8 cellular contexts compared by ENCODE assay signal in genomic region chr6:18122128-18123093, GRCh38. TPM values are rescaled to one million over a fixed set of nuclear protein-coding genes. Genes with fewer than 3 reads are reported as not detected.
DNase-seq lines count a peak whose midpoint lies in the region; ATAC-seq, FAIRE-seq and TF ChIP-seq lines count a peak whose summit lies in the region.

TSS of gene NHLRC1 (minus strand) at chr6:18122677. CDS start at chr6:18122606, 71 bp downstream.

- no peaks in the 10 kb centered on the region for H3F3A ChIP-seq in neural progenitor cell (ENCODE audit: low read depth)

- no peaks in the 10 kb centered on the region for H3K36me3 ChIP-seq in BJ (ENCODE audit: control insufficient read depth, insufficient read depth, low read length)
- H3K36me3 ChIP-seq in neural progenitor cell = no peaks in the 10 kb centered on the region

- DNase-seq in BJ (ENCODE audit: low read depth) = peak; percentile 32
- DNase-seq in RCC 7860 (ENCODE audit: low spot score) = peak; percentile 9
- DNase-seq in activated naive CD4-positive, alpha-beta T cell (lab: John Stamatoyannopoulos, UW) = peak; percentile 33 to 66 (median 42)
- DNase-seq in foreskin melanocyte = peak; percentile 84
- DNase-seq in neural progenitor cell (ENCODE audit: low spot score) = peak; percentile 77
- peak; percentile 79 to 82 for DNase-seq in stimulated activated naive CD8-positive, alpha-beta T cell treated with anti-CD3 and anti-CD28 coated beads, Interleukin-15, amount 100 ng/mL, for 72 hours

- H3K27me3 ChIP-seq in BJ (ENCODE audit: control insufficient read depth, insufficient read depth, low read length) = no peaks in the 10 kb centered on the region
- peaks cover 22% of the 10 kb centered on the region for H3K27me3 ChIP-seq in neural progenitor cell

- H3K36me3 Mint-ChIP-seq in neural progenitor cell = no peaks in the 10 kb centered on the region

- POLR2A ChIA-PET in BJ (lab: Charles Lee) = no interaction called here

- H3K27me3 Mint-ChIP-seq in neural progenitor cell (ENCODE audit: insufficient read depth, low read depth) = peaks cover 7% of the 10 kb centered on the region
- peaks cover 70% of the 10 kb centered on the region for H3K27me3 Mint-ChIP-seq in stimulated activated naive CD8-positive, alpha-beta T cell treated with anti-CD3 and anti-CD28 coated beads, Interleukin-15, amount 100 ng/mL, for 72 hours

- ATAC-seq in GM19372 (IDR thresholded peaks at IDR 0.05; ENCODE audit: low read depth, unreplicated experiment) (peak; percentile 96), HG03558 (IDR thresholded peaks at IDR 0.05; ENCODE audit: extremely low read depth, unreplicated experiment) (peak; percentile 96)
- peak; percentile 99 for ATAC-seq in stimulated activated naive CD8-positive, alpha-beta T cell treated with anti-CD3 and anti-CD28 coated beads, Interleukin-15, amount 100 ng/mL, for 72 hours

- peak within 1 kb of the TSS; percentile 53 for H3K4me3 ChIP-seq in BJ (ENCODE audit: low read depth, low read length)
- peak within 1 kb of the TSS; percentile 41 for H3K4me3 ChIP-seq in neural progenitor cell

- H3K4me3 Mint-ChIP-seq in neural progenitor cell = peak within 1 kb of the TSS; percentile 77
- peak within 1 kb of the TSS; percentile 80 to 85 for H3K4me3 Mint-ChIP-seq in stimulated activated naive CD8-positive, alpha-beta T cell treated with anti-CD3 and anti-CD28 coated beads, Interleukin-15, amount 100 ng/mL, for 72 hours

- H3K27ac ChIP-seq in neural progenitor cell = no peak within 1 kb of the TSS

- peak; percentile 94 for TF ChIP-seq CTCF in BJ (IDR thresholded peaks at IDR 0.05; ENCODE audit: insufficient read depth, low read depth, low read length)
- peak; percentile 74 for TF ChIP-seq CTCF in neural progenitor cell (IDR thresholded peaks at IDR 0.05)

- peaks cover 5% of the 10 kb centered on the region for H3K4me1 Mint-ChIP-seq in neural progenitor cell
- H3K4me1 Mint-ChIP-seq in stimulated activated naive CD8-positive, alpha-beta T cell treated with anti-CD3 and anti-CD28 coated beads, Interleukin-15, amount 100 ng/mL, for 72 hours = peaks cover 18% of the 10 kb centered on the region

- peaks cover 3% of the 10 kb centered on the region for H3K4me1 ChIP-seq in neural progenitor cell

- CTCF ChIA-PET in BJ (lab: Yijun Ruan, JAX) = interaction anchor here (0.6 to 2.1 kb wide), 20 partner anchors 9 to 421 kb away, joined by 3 to 10 read pairs (median 3); no protein-coding TSS in a partner anchor

- H3K79me2 ChIP-seq in neural progenitor cell (ENCODE audit: low read depth) = no peaks in the 10 kb centered on the region

- H3K9me3 Mint-ChIP-seq in neural progenitor cell = no peaks in the 10 kb centered on the region
- peaks cover 0 to 8% of the 10 kb centered on the region in 2 donors for H3K9me3 Mint-ChIP-seq in stimulated activated naive CD8-positive, alpha-beta T cell treated with anti-CD3 and anti-CD28 coated beads, Interleukin-15, amount 100 ng/mL, for 72 hours

- H4K20me1 ChIP-seq in neural progenitor cell (ENCODE audit: low read depth) = no peaks in the 10 kb centered on the region

- H3K9me3 ChIP-seq in neural progenitor cell (ENCODE audit: low read depth) = no peaks in the 10 kb centered on the region

- FAIRE-seq in RCC 7860 (lab: Jason Lieb, UNC) = no peak

- H3K27ac Mint-ChIP-seq in neural progenitor cell = no peak within 1 kb of the TSS
- H3K27ac Mint-ChIP-seq in stimulated activated naive CD8-positive, alpha-beta T cell treated with anti-CD3 and anti-CD28 coated beads, Interleukin-15, amount 100 ng/mL, for 72 hours = peak within 1 kb of the TSS; percentile 2 to 69

- no peak within 1 kb of the TSS for H2AFZ ChIP-seq in neural progenitor cell (replicated peaks)

- peak within 1 kb of the TSS; percentile 78 for H3K4me2 ChIP-seq in neural progenitor cell

- H3K9ac ChIP-seq in neural progenitor cell = no peak within 1 kb of the TSS

RNA-seq across cellular contexts. Expression of gene NHLRC1, which starts in this region (rescaled TPM):
- 1.1 and 1.7 TPM in 2 replicates for polyA plus RNA-seq in BJ (2011; rRNA removed)
- polyA minus RNA-seq in BJ (2011; rRNA and poly(A)+ RNA removed) = 0.52 and 0.77 TPM in 2 replicates
- not detected in 2 replicates for total RNA-seq in neural progenitor cell (ENCODE audit: low replicate concordance)

Comparison
In these comparisons a context has a peak if more than half of its experiments do, and no peak if none do; other contexts are left out.
1. Peak in DNase-seq, H3K4me3 ChIP-seq and H3K4me2 ChIP-seq in neural progenitor cell; RNA of the gene not detected or under 1 TPM.
2. DNase-seq: peak in every context shown above with its lines; median percentile 84 in foreskin melanocyte; 80 in stimulated activated naive CD8-positive, alpha-beta T cell treated with anti-CD3 and anti-CD28 coated beads, Interleukin-15, amount 100 ng/mL, for 72 hours; 77 in neural progenitor cell; 42 in activated naive CD4-positive, alpha-beta T cell; 32 in BJ; 9 in RCC 7860.